Comparison of ENCODE assay signal across 8 cellular contexts in the genomic region with DNA sequence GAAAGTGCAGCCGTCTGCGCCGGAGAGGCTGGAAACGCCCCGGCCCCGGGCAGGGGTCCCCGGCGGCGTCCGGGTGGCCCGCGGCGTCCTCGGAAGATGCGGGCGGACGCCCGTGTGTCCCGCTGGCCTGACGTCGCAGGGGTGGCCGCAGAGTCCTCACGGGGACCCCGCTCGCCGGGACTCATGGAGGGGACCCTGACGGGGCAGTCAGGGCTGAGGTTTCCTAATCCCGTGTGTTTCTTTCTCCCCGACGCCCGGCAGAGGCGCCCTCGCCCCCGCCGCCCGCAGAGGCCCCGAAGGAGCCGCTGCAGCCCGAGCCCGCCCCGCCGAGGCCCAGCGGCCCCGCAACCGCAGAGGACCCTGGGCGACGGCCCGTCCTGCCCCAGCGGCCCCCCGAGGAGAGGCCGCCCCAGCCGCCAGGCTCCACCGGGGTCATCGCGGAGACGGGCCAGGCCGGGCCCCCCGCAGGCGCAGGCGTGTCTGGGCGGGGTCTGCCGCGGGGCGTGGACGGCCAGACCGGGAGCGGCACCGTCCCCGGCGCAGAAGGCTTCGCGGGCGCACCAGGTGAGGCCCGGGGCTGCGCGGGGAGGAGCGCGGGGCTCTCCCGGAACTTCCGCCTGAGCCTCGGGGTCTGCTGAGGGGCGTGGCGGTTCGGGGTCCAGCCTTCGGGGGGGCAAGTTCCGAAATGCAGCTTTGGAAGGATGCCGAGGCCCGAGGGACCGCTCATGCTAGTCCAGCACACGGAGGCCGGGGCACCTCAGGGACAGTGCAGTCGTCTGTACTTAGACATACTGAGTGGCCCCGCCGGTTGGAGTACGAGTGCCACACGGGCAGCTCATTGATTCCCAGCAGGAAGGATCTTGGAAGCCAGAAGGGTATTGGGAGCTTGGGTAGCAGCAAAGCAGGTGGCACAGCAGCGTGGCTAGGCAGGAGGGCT. TPM values are rescaled to one million over a fixed set of nuclear protein-coding genes. Genes with fewer than 3 reads are reported as not detected.
DNase-seq lines count a peak whose midpoint lies in the region; ATAC-seq and TF ChIP-seq lines count a peak whose summit lies in the region.

No MANE protein-coding gene starts in this region.

- peak; percentile 35 for TF ChIP-seq CTCF in GM12865 (IDR thresholded peaks at IDR 0.05; ENCODE audit: insufficient read depth, low read depth, low read length, missing control alignments)
- no peak for TF ChIP-seq CTCF in fibroblast of pulmonary artery (IDR thresholded peaks at IDR 0.05; ENCODE audit: low read length, missing control alignments)
- no peak for TF ChIP-seq CTCF in omental fat pad (IDR thresholded peaks at IDR 0.05)

- H3K4me3 ChIP-seq in GM12865 (ENCODE audit: low read depth, low read length): peak overlapping the region; percentile 85
- peak overlapping the region; percentile 52 for H3K4me3 ChIP-seq in fibroblast of pulmonary artery (replicated peaks; ENCODE audit: low read depth, low read length)

- DNase-seq in GM12865 (ENCODE audit: low read depth) (peak; percentile 45), MV-4-11 (lab: John Stamatoyannopoulos, UW) (peak; percentile 4), activated T-cell treated with anti-CD3 and anti-CD28 coated beads for 1 hour (ENCODE audit: low read depth) (peak; percentile 26), fibroblast of pulmonary artery (ENCODE audit: low read depth) (no peak), omental fat pad (ENCODE audit: low spot score) (no peak), cerebellar nuclear complex (lab: John Stamatoyannopoulos, UW) (no peak), NCI-H187 (lab: John Stamatoyannopoulos, UW) (no peak)

- ATAC-seq in GM21737 (IDR thresholded peaks at IDR 0.05; ENCODE audit: unreplicated experiment) (peak; percentile 68), omental fat pad (ENCODE audit: low FRiP score) (peak; percentile 46)

RNA-seq across cellular contexts. Expression of gene EMILIN2, which starts 60.0 kb away (rescaled TPM):
- total RNA-seq in omental fat pad: 10 to 100 TPM; 33.9 to 56.4 (median 52.9) TPM

Comparison
In these comparisons a context has a peak if more than half of its experiments do, and no peak if none do; other contexts are left out.
1. DNase-seq: peak in GM12865 (single experiment), MV-4-11 (single experiment) and activated T-cell treated with anti-CD3 and anti-CD28 coated beads for 1 hour (single experiment); none in fibroblast of pulmonary artery (single experiment), omental fat pad (single experiment), cerebellar nuclear complex (0 of 2) and NCI-H187 (0 of 2).